ENCODE assay signal across 8 cellular contexts in genomic region chr17:35731932-35732805, GRCh38. TPM values are rescaled to one million over a fixed set of nuclear protein-coding genes. Genes with fewer than 3 reads are reported as not detected.
DNase-seq lines count a peak whose midpoint lies in the region; TF ChIP-seq lines count a peak whose summit lies in the region.

No MANE protein-coding gene starts in this region.

- no peaks in the 10 kb centered on the region for H3K9me3 Mint-ChIP-seq in neural crest cell

- intact Hi-C loops in esophagus squamous epithelium (cut with DNase I): no loop called here

- WGBS in esophagus squamous epithelium, 2 donors: 27 to 31% methylated on average over 3 to 13 of the region's 45 CpGs

- no peaks in the 10 kb centered on the region for H3K9me3 ChIP-seq in esophagus squamous epithelium

- no peak overlapping the region for H3K27ac Mint-ChIP-seq in neural crest cell (ENCODE audit: unreplicated experiment)

- peak overlapping the region in 1 of 4 donors; percentile 39 for H3K27ac ChIP-seq in esophagus squamous epithelium

- H3K4me3 Mint-ChIP-seq in neural crest cell: peak overlapping the region; percentile 96

- TF ChIP-seq POLR2A in esophagus squamous epithelium (IDR thresholded peaks at IDR 0.05): no peak

- peaks cover 26% of the 10 kb centered on the region for H3K4me1 Mint-ChIP-seq in neural crest cell

- TF ChIP-seq CTCF in AG10803 (conservative IDR thresholded peaks at IDR 0.05; ENCODE audit: low read length): no peak
- no peak for TF ChIP-seq CTCF in esophagus squamous epithelium (IDR thresholded peaks at IDR 0.05)
- no peak for TF ChIP-seq CTCF in neural crest cell (conservative IDR thresholded peaks at IDR 0.05)

- H3K4me3 ChIP-seq in AG10803 (ENCODE audit: low read length) (peak overlapping the region; percentile 57), esophagus squamous epithelium (peak overlapping the region; percentile 50 to 76 (median 58))

- H3K36me3 Mint-ChIP-seq in neural crest cell (ENCODE audit: low read depth): peaks cover 3% of the 10 kb centered on the region

- H3K27me3 Mint-ChIP-seq in neural crest cell (ENCODE audit: low read depth): no peaks in the 10 kb centered on the region

- peaks cover 9 to 23% (median 16%) of the 10 kb centered on the region in 3 donors for H3K4me1 ChIP-seq in esophagus squamous epithelium

- H3K27me3 ChIP-seq in esophagus squamous epithelium: peaks cover 0 to 16% (median 0%) of the 10 kb centered on the region in 4 donors

- peaks cover 0 to 14% (median 0%) of the 10 kb centered on the region in 3 donors for H3K36me3 ChIP-seq in esophagus squamous epithelium

- no peak for DNase-seq in AG10803 (ENCODE audit: low read depth)
- DNase-seq in NCI-H526 treated with DMSO at 0.1 percent for 48 hours (lab: John Stamatoyannopoulos, UW): peak; percentile 8
- DNase-seq in esophagus squamous epithelium (lab: John Stamatoyannopoulos, UW): no peak
- no peak for DNase-seq in neural crest cell (ENCODE audit: low read depth, low spot score)
- DNase-seq in HuH-7.5 (ENCODE audit: low spot score): no peak
- no peak for DNase-seq in stimulated activated CD4-positive, alpha-beta T cell treated with anti-CD3 and anti-CD28 coated beads, Interleukin-15, amount 100 ng/mL, for 24 hours
- DNase-seq in stimulated activated CD8-positive, alpha-beta memory T cell treated with anti-CD3 and anti-CD28 coated beads, Interleukin-4, amount 100 ng/mL, for 48 hours: no peak
- no peak for DNase-seq in SKM-1 (lab: John Stamatoyannopoulos, UW; ENCODE audit: unreplicated experiment)

RNA-seq across cellular contexts. Expression of gene RASL10B, which starts 0.7 kb away (rescaled TPM):
- 1 to 10 TPM in 2 of 4 donors, under 1 TPM in 2; 0.34 to 1.5 (median 0.89) TPM for total RNA-seq in esophagus squamous epithelium
- 31.7 and 33.8 TPM in 2 replicates for total RNA-seq in neural crest cell

RNA-seq across cellular contexts. Expression of gene GAS2L2, which starts 20.9 kb away (rescaled TPM):
- not detected for total RNA-seq in esophagus squamous epithelium
- 0.12 and 0.16 TPM in 2 replicates for total RNA-seq in neural crest cell

RNA-seq across cellular contexts. Expression of gene C17orf50, which starts 28.5 kb away (rescaled TPM):
- total RNA-seq in esophagus squamous epithelium (not detected), neural crest cell (0.23 TPM in 1 of 2 replicates, not detected in the other)

Comparison
In these comparisons a context has a peak if more than half of its experiments do, and no peak if none do; other contexts are left out.
1. RNA of gene RASL10B, which starts 0.7 kb away (total RNA-seq): 31.7 to 33.8 TPM in neural crest cell; 0.34 to 1.5 TPM in esophagus squamous epithelium; every median in the first group is over 10 times any median in the second.